ENCODE assay signal across 18 cellular contexts in genomic region chr21:14084068-14084501, GRCh38.
"Had no signal": no experiment of that assay in that cellular context is flagged by ENCODE, and none has a peak within 500 bp of the region (broad histone marks: within the 10 kb centered on the region; RNA-seq: fewer than 3 reads in every experiment).

No MANE protein-coding gene starts in this region.

- H3K4me1 Mint-ChIP-seq: memory B cell, mesothelial cell of epicardium had no signal

- H3K27me3 ChIP-seq: dorsolateral prefrontal cortex, esophagus muscularis mucosa, foreskin keratinocyte, gastroesophageal sphincter, heart right ventricle, left lung had no signal

- H3K4me1 ChIP-seq: esophagus muscularis mucosa, foreskin keratinocyte, gastroesophageal sphincter, heart right ventricle, left lung had no signal

- H3K4me3 Mint-ChIP-seq: memory B cell, mesothelial cell of epicardium had no signal

- H3K36me3 ChIP-seq: heart right ventricle, left lung had no signal

- H3K4me3 ChIP-seq: coronary artery, dorsolateral prefrontal cortex, esophagus muscularis mucosa, gastroesophageal sphincter, heart right ventricle, left lung, lung, mucosa of descending colon had no signal

- H3K27ac Mint-ChIP-seq: memory B cell, mesothelial cell of epicardium had no signal

- DNase-seq: dermis blood vessel endothelial cell; dorsolateral prefrontal cortex; effector CD4-positive, alpha-beta T cell; effector memory CD4-positive, alpha-beta T cell; foreskin keratinocyte; heart right ventricle; hippocampal formation; left cardiac atrium; left ventricle myocardium superior; mammary epithelial cell; mucosa of descending colon had no signal

- H3K27me3 Mint-ChIP-seq: memory B cell had no signal

- H3K27ac ChIP-seq: coronary artery, dorsolateral prefrontal cortex, esophagus muscularis mucosa, foreskin keratinocyte, gastroesophageal sphincter, heart right ventricle, left lung had no signal

- ATAC-seq: foreskin keratinocyte, gastroesophageal sphincter, heart right ventricle, left cardiac atrium, left lung, left ventricle myocardium superior, mucosa of descending colon had no signal
